Comparison of ENCODE assay signal across 1 cellular context in the genomic region with DNA sequence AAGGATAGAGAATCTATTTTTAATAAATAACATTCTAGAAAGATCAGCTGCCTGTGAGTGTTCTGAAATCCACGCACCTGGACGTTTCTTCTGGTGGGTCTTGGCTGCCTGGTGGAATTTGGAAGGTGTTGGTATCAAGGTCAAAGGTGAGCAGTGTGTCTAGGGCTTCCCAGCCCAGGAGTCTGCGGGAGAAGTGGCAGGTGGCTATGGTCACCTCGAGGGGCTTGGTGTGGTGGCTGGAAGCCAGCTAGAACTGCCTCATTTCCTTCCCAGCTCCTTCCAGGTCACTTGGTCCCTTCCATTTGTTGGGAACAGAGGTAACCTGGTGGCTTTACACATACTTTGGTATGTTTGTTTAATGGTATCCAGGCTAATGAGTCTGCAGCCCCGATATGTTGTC.
TF ChIP-seq lines count a peak whose summit lies in the region.

No MANE protein-coding gene starts in this region.

TF ChIP-seq in GM12878, 131 proteins besides CTCF, POLR2A, EP300 and RAD21 (continued from another document):
- TF ChIP-seq, protein P1, sequence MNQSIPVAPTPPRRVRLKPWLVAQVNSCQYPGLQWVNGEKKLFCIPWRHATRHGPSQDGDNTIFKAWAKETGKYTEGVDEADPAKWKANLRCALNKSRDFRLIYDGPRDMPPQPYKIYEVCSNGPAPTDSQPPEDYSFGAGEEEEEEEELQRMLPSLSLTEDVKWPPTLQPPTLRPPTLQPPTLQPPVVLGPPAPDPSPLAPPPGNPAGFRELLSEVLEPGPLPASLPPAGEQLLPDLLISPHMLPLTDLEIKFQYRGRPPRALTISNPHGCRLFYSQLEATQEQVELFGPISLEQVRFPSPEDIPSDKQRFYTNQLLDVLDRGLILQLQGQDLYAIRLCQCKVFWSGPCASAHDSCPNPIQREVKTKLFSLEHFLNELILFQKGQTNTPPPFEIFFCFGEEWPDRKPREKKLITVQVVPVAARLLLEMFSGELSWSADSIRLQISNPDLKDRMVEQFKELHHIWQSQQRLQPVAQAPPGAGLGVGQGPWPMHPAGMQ (IDR thresholded peaks at IDR 0.05; ENCODE audit: borderline replicate concordance), result no peak
- TF ChIP-seq CHD2 (IDR thresholded peaks at IDR 0.05; ENCODE audit: borderline replicate concordance, low read depth, low read length) (no peak), CBX5 (IDR thresholded peaks at IDR 0.05; ENCODE audit: low read depth) (no peak), ESRRA (IDR thresholded peaks at IDR 0.05; ENCODE audit: low read length) (no peak), RFX5 (IDR thresholded peaks at IDR 0.05; ENCODE audit: low read depth, low read length) (no peak)
- TF ChIP-seq, protein P2, sequence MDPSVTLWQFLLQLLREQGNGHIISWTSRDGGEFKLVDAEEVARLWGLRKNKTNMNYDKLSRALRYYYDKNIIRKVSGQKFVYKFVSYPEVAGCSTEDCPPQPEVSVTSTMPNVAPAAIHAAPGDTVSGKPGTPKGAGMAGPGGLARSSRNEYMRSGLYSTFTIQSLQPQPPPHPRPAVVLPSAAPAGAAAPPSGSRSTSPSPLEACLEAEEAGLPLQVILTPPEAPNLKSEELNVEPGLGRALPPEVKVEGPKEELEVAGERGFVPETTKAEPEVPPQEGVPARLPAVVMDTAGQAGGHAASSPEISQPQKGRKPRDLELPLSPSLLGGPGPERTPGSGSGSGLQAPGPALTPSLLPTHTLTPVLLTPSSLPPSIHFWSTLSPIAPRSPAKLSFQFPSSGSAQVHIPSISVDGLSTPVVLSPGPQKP (IDR thresholded peaks at IDR 0.05; ENCODE audit: low read depth, low read length), result no peak
- TF ChIP-seq, protein P3, sequence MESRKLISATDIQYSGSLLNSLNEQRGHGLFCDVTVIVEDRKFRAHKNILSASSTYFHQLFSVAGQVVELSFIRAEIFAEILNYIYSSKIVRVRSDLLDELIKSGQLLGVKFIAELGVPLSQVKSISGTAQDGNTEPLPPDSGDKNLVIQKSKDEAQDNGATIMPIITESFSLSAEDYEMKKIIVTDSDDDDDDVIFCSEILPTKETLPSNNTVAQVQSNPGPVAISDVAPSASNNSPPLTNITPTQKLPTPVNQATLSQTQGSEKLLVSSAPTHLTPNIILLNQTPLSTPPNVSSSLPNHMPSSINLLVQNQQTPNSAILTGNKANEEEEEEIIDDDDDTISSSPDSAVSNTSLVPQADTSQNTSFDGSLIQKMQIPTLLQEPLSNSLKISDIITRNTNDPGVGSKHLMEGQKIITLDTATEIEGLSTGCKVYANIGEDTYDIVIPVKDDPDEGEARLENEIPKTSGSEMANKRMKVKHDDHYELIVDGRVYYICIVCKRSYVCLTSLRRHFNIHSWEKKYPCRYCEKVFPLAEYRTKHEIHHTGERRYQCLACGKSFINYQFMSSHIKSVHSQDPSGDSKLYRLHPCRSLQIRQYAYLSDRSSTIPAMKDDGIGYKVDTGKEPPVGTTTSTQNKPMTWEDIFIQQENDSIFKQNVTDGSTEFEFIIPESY (IDR thresholded peaks at IDR 0.05), result no peak
- TF ChIP-seq, protein P4, sequence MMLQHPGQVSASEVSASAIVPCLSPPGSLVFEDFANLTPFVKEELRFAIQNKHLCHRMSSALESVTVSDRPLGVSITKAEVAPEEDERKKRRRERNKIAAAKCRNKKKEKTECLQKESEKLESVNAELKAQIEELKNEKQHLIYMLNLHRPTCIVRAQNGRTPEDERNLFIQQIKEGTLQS (IDR thresholded peaks at IDR 0.05; ENCODE audit: borderline replicate concordance, extremely low read depth, low read depth, low read length), result no peak
